Comparison of ENCODE assay signal across 11 cellular contexts in the genomic region with DNA sequence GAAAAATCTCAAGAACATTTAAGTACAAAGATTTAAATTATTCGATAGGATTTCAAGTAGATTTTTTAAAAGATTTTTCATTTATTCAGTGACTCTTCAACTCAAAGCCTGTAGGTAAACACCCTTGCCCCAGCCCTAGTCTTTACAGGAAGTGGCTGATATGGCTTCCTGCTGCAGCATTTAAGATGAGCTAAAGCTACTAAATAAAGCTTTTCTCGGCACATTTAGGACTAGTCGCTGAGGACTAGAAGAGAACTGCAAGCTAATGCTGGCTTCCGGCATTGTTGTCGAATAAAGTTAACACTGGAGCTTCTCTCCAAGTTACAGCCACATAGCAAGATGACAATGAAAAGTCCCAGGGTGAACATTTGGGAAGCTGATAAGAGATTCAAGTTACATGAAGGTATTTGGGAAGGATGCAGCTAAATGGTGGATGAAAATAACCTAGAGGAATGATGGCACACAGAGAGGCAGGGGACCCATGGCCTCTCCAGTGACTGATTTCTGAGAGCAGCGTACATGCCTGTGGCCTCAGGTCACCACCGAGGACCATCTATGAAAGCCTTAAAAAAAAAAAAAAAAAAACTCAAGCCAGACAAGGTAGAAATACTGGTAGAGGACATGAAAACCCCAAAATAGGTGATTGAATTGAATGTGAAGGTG.
DNase-seq lines count a peak whose midpoint lies in the region; ATAC-seq, FAIRE-seq and TF ChIP-seq lines count a peak whose summit lies in the region.
"Had no signal": no experiment of that assay in that cellular context is flagged by ENCODE, and none has a peak within 500 bp of the region (broad histone marks: within the 10 kb centered on the region; RNA-seq: fewer than 3 reads in every experiment).

No MANE protein-coding gene starts in this region.

- H3K4me1 Mint-ChIP-seq in WTC11, result peaks cover 26% of the 10 kb centered on the region
- peaks cover 7% of the 10 kb centered on the region for H3K4me1 Mint-ChIP-seq in progenitor cell of endocrine pancreas (ENCODE audit: low read depth)

- peaks cover under 1% of the 10 kb centered on the region for H3K27me3 ChIP-seq in Loucy (ENCODE audit: insufficient read depth, low read length, poor library complexity, severe bottlenecking)
- H3K27me3 ChIP-seq in GM12878 (replicated peaks in 1 of 2; ENCODE audit: control insufficient read depth in 2 of 2, insufficient read depth in 2 of 2, low read length in 1 of 2), result no peaks in the 10 kb centered on the region

- H3K4me3 Mint-ChIP-seq in WTC11 (no peak overlapping the region), progenitor cell of endocrine pancreas (ENCODE audit: low read depth) (no peak overlapping the region)

- no peak for TF ChIP-seq POLR2A in GM12878 (IDR thresholded peaks at IDR 0.05; ENCODE audit: low read depth, low read length)

- in situ Hi-C loops in GM12878 (cut with MboI), result no loop called here

- TF ChIP-seq CTCF in Loucy (conservative IDR thresholded peaks at IDR 0.05; ENCODE audit: low read length) (no peak), GM12878 (IDR thresholded peaks at IDR 0.05 in 2 of 3, conservative IDR thresholded peaks at IDR 0.05 in 1 of 3; ENCODE audit: control insufficient read depth in 2 of 3, extremely low read depth in 1 of 3, insufficient read depth in 1 of 3, low read depth in 3 of 3, low read length in 3 of 3) (no peak), WTC11 (IDR thresholded peaks at IDR 0.05) (no peak), progenitor cell of endocrine pancreas (IDR thresholded peaks at IDR 0.05; ENCODE audit: unreplicated experiment) (no peak)

- RAD21 ChIA-PET in GM12878 (lab: Charles Lee; ENCODE audit: unreplicated experiment), result no interaction called here

- H3K9ac ChIP-seq in Loucy (ENCODE audit: low read depth, low read length, poor library complexity, severe bottlenecking) (peak overlapping the region; percentile 31), GM12878 (ENCODE audit: control insufficient read depth, insufficient read depth, low read length) (no peak overlapping the region)

- intact Hi-C loops in GM12878 (cut with micrococcal nuclease; ENCODE audit: unreplicated experiment), result no loop called here

- TF ChIP-seq RAD21 in GM12878 (IDR thresholded peaks at IDR 0.05; ENCODE audit: insufficient read depth, low read depth, low read length), result no peak

- ATAC-seq in GM12878 (no peak; the same call in 2 of the 3 replicates), WTC11 (no peak), HG03521 (IDR thresholded peaks at IDR 0.05; ENCODE audit: unreplicated experiment) (no peak)

- POLR2A ChIA-PET in GM12878 (lab: Charles Lee) (no interaction called here), WTC11 (lab: Charles Lee) (no interaction called here)

- H3K4me2 ChIP-seq in Loucy (ENCODE audit: low read depth, low read length, poor library complexity, severe bottlenecking) (peak overlapping the region; percentile 73), GM12878 (ENCODE audit: control insufficient read depth, insufficient read depth) (peak overlapping the region; percentile 28; the same call in 1 of the 2 replicates)

- H2AFZ ChIP-seq in Loucy (ENCODE audit: low read length), result peak overlapping the region; percentile 62
- H2AFZ ChIP-seq in GM12878 (ENCODE audit: control insufficient read depth, low read depth, low read length), result 0 out of 2 replicates have a peak overlapping the region, but pooled peaks have one; percentile 12

- CTCF ChIA-PET in GM12878 (lab: Yijun Ruan, JAX) (no interaction called here), WTC11 (lab: Charles Lee) (interaction anchor here (0.7 kb wide), 1 partner anchor 21 kb away, joined by 4 read pairs; no protein-coding TSS in a partner anchor)

- H3K36me3 Mint-ChIP-seq in WTC11 (no peaks in the 10 kb centered on the region), progenitor cell of endocrine pancreas (ENCODE audit: insufficient read depth) (peaks cover 2% of the 10 kb centered on the region)

- no peaks in the 10 kb centered on the region for H3K9me3 ChIP-seq in Loucy (ENCODE audit: insufficient read depth, low read depth, low read length)
- H3K9me3 ChIP-seq in GM12878 (replicated peaks; ENCODE audit: control insufficient read depth, insufficient read depth, low read length), result peaks cover 2% of the 10 kb centered on the region; the same call in 2 of the 3 replicates
- H3K9me3 ChIP-seq: neutrophil had no signal

- peak overlapping the region; percentile 56 for H3K4me3 ChIP-seq in Loucy (ENCODE audit: low read length, poor library complexity, severe bottlenecking)
- no peak overlapping the region for H3K4me3 ChIP-seq in GM12878

- H3K36me3 ChIP-seq in Loucy (ENCODE audit: insufficient read depth, low read length) (no peaks in the 10 kb centered on the region), GM12878 (ENCODE audit: control insufficient read depth in 2 of 2, insufficient read depth in 2 of 2, low read length in 1 of 2) (no peaks in the 10 kb centered on the region)
- H3K36me3 ChIP-seq: neutrophil had no signal

- H3K27me3 Mint-ChIP-seq in WTC11 (ENCODE audit: low read depth) (no peaks in the 10 kb centered on the region; the same call in 1 of the 2 replicates), progenitor cell of endocrine pancreas (no peaks in the 10 kb centered on the region)

- no peak for TF ChIP-seq EP300 in GM12878 (IDR thresholded peaks at IDR 0.05; ENCODE audit: borderline replicate concordance in 1 of 2, control insufficient read depth in 1 of 2, low read depth in 2 of 2, low read length in 2 of 2)

- peaks cover 26% of the 10 kb centered on the region for H3K4me1 ChIP-seq in Loucy (ENCODE audit: insufficient read depth, low read length, poor library complexity, severe bottlenecking)
- H3K4me1 ChIP-seq in GM12878 (ENCODE audit: control insufficient read depth, insufficient read depth, low read length), result peaks cover 16% of the 10 kb centered on the region

- H4K20me1 ChIP-seq in Loucy (ENCODE audit: insufficient read depth, low read length, poor library complexity, severe bottlenecking), result no peaks in the 10 kb centered on the region
- H4K20me1 ChIP-seq in GM12878 (ENCODE audit: control insufficient read depth, insufficient read depth), result no peaks in the 10 kb centered on the region

- BruUV-seq in GM12878 (replicated peaks; lab: Mats Ljungman, UMichigan), result no TSS peak

- H3K27ac Mint-ChIP-seq in WTC11 (no peak overlapping the region), progenitor cell of endocrine pancreas (no peak overlapping the region)

- peak; percentile 8 for DNase-seq in stimulated activated CD8-positive, alpha-beta memory T cell treated with anti-CD3 and anti-CD28 coated beads, Interleukin-12 subunit alpha, Interleukin-12 subunit beta, amount 100 ng/mL, for 1 hour (ENCODE audit: low read depth)
- no peak for DNase-seq in stimulated activated CD8-positive, alpha-beta memory T cell treated with anti-CD3 and anti-CD28 coated beads, Interleukin-4, amount 100 ng/mL, for 48 hours
- no peak for DNase-seq in GM12878 (ENCODE audit: low read depth, low spot score)
- no peak for DNase-seq in WTC11 (ENCODE audit: low spot score)
- no peak for DNase-seq in stimulated activated CD4-positive, alpha-beta T cell treated with anti-CD3 and anti-CD28 coated beads, Interleukin-12 subunit alpha, Interleukin-12 subunit beta, amount 100 ng/mL, for 4 hours
- no peak for DNase-seq in progenitor cell of endocrine pancreas (ENCODE audit: low spot score, unreplicated experiment)
- DNase-seq: T-helper 9 cell had no signal

- H3F3A ChIP-seq in Loucy (ENCODE audit: low read depth), result no peaks in the 10 kb centered on the region

- 26% methylated on average over 7 of the region's 7 CpGs for WGBS in GM12878 (ENCODE audit: insufficient coverage, insufficient replicate concordance, low lambda C conversion rate, missing lambda C conversion rate)

- H3K79me2 ChIP-seq in Loucy (ENCODE audit: insufficient read depth, low read length), result no peaks in the 10 kb centered on the region
- H3K79me2 ChIP-seq in GM12878 (ENCODE audit: control insufficient read depth, insufficient read depth, low read length), result no peaks in the 10 kb centered on the region

- H3K9me3 Mint-ChIP-seq in WTC11, result peaks cover 10% of the 10 kb centered on the region
- peaks cover 5% of the 10 kb centered on the region for H3K9me3 Mint-ChIP-seq in progenitor cell of endocrine pancreas (ENCODE audit: low read depth)

- H3K27ac ChIP-seq in GM12878 (ENCODE audit: control insufficient read depth, insufficient read depth), result no peak overlapping the region; the same call in 1 of the 2 replicates
- H3K27ac ChIP-seq: neutrophil had no signal

- SMC1A ChIA-PET in GM12878 (lab: Charles Lee; ENCODE audit: uncharacterized antibody, unreplicated experiment), result interaction anchor here (0.6 to 1.3 kb wide), 5 partner anchors 9 to 256 kb away, joined by 3 to 5 read pairs (median 3); no protein-coding TSS in a partner anchor

- FAIRE-seq in GM12878 (lab: Jason Lieb, UNC), result no peak
- FAIRE-seq: bronchial epithelial cell had no signal

- no peaks in the 10 kb centered on the region for H3K9me2 ChIP-seq in Loucy (replicated peaks; ENCODE audit: low read depth, low read length)

TF ChIP-seq in GM12878, 131 proteins besides CTCF, POLR2A, EP300 and RAD21:
- peak; percentile 41; the same call in 1 of the 2 replicates for TF ChIP-seq GABPA (IDR thresholded peaks at IDR 0.05; ENCODE audit: low read depth)
- no peak for TF ChIP-seq IKZF1 (conservative IDR thresholded peaks at IDR 0.05)
- TF ChIP-seq SRF (IDR thresholded peaks at IDR 0.05; ENCODE audit: low read depth in 2 of 2, low read length in 2 of 2), result peak in 1 of 2 experiments; percentile 51; a peak in 1 of 4 replicates

TF ChIP-seq in WTC11, 78 proteins besides CTCF, POLR2A, EP300 and RAD21 (continues in another document):
- TF ChIP-seq, protein P1, sequence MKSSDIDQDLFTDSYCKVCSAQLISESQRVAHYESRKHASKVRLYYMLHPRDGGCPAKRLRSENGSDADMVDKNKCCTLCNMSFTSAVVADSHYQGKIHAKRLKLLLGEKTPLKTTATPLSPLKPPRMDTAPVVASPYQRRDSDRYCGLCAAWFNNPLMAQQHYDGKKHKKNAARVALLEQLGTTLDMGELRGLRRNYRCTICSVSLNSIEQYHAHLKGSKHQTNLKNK (CRISPR knock-in tag; IDR thresholded peaks at IDR 0.05), result no peak
- TF ChIP-seq ZNF219 (CRISPR knock-in tag; IDR thresholded peaks at IDR 0.05; ENCODE audit: borderline replicate concordance) (no peak), CREB1 (CRISPR knock-in tag; IDR thresholded peaks at IDR 0.05) (no peak)
- TF ChIP-seq, protein P2, sequence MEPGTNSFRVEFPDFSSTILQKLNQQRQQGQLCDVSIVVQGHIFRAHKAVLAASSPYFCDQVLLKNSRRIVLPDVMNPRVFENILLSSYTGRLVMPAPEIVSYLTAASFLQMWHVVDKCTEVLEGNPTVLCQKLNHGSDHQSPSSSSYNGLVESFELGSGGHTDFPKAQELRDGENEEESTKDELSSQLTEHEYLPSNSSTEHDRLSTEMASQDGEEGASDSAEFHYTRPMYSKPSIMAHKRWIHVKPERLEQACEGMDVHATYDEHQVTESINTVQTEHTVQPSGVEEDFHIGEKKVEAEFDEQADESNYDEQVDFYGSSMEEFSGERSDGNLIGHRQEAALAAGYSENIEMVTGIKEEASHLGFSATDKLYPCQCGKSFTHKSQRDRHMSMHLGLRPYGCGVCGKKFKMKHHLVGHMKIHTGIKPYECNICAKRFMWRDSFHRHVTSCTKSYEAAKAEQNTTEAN (CRISPR knock-in tag; IDR thresholded peaks at IDR 0.05), result no peak
